Comparison of ENCODE assay signal across 15 cellular contexts in genomic region chr3:29601861-29602585, GRCh38.
"Had no signal": no experiment of that assay in that cellular context is flagged by ENCODE, and none has a peak within 500 bp of the region (broad histone marks: within the 10 kb centered on the region; RNA-seq: fewer than 3 reads in every experiment).

No MANE protein-coding gene starts in this region.

- H3K27me3 ChIP-seq: gastrocnemius medialis, hepatocyte, ovary, spleen had no signal

- H3K4me1 Mint-ChIP-seq: endodermal cell; naive thymus-derived CD8-positive, alpha-beta T cell had no signal

- ATAC-seq: left colon; mucosa of descending colon; naive thymus-derived CD8-positive, alpha-beta T cell; sciatic nerve had no signal

- H3K4me3 Mint-ChIP-seq: endodermal cell; naive thymus-derived CD8-positive, alpha-beta T cell; neural crest cell had no signal

- H3K4me3 ChIP-seq: gastrocnemius medialis, hepatocyte, mucosa of descending colon, ovary, spleen had no signal

- H3K9me3 ChIP-seq: gastrocnemius medialis, mucosa of descending colon, ovary, spleen had no signal

- H3K27ac ChIP-seq: hepatocyte, ovary, spleen had no signal

- H3K36me3 Mint-ChIP-seq: naive thymus-derived CD8-positive, alpha-beta T cell had no signal

- DNase-seq: effector CD4-positive, alpha-beta T cell; endodermal cell; gastrocnemius medialis; glutamatergic neuron; kidney; left colon; mucosa of descending colon; naive thymus-derived CD8-positive, alpha-beta T cell; ovary; spleen; stimulated activated naive CD4-positive, alpha-beta T cell; trophoblast cell had no signal

- H3K9me3 Mint-ChIP-seq: endodermal cell; naive thymus-derived CD8-positive, alpha-beta T cell; neural crest cell had no signal

- H3K27ac Mint-ChIP-seq: endodermal cell; naive thymus-derived CD8-positive, alpha-beta T cell had no signal

- H3K36me3 ChIP-seq: gastrocnemius medialis, ovary, spleen had no signal
